Comparison of ENCODE assay signal across 11 cellular contexts in the genomic region with DNA sequence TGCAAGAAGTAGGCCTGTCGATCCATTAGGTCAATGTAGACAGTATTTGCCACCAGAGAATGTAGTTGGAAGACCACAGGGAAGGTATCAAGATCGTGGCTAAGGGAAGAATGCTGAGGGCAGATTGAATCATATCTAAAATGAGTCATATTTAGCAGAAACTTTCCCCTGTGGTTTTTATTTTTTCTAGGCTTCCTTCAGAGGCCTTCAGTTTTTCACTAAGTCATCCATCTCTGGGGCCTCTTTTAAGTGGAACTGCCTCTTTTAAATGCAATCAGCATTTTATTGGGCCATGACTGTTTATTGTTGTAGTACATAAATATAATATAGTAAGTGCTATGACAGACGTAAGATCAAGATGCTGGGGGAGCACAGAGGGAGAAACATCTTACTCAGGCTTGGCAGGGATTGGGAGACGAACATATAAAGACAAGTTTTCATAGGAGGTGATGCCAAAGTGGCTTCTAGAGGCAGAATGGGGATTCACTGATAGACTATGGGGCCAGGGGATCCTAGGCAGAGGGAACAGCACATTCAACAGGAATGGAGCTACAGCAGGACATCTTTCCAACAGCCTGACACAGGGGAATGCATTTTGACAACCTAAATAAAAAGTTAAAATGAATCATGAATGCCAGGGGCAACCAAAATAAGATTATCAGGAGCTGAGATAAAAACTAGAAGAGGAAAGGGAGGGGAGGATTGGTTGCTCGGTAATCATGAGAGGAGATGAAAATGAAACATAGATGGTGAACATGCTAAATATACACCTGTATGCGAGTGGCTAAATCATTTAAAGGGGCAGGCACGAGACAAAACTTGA. TPM values are rescaled to one million over a fixed set of nuclear protein-coding genes. Genes with fewer than 3 reads are reported as not detected.
DNase-seq lines count a peak whose midpoint lies in the region; ATAC-seq and TF ChIP-seq lines count a peak whose summit lies in the region.
"Had no signal": no experiment of that assay in that cellular context is flagged by ENCODE, and none has a peak within 500 bp of the region (broad histone marks: within the 10 kb centered on the region; RNA-seq: fewer than 3 reads in every experiment).

No MANE protein-coding gene starts in this region.

- H3K4me1 ChIP-seq in adipocyte (ENCODE audit: control insufficient read depth, insufficient read depth, low read length): peaks cover 14% of the 10 kb centered on the region
- no peaks in the 10 kb centered on the region for H3K4me1 ChIP-seq in spleen
- H3K4me1 ChIP-seq: uterus had no signal

- H3K36me3 ChIP-seq in adipocyte (ENCODE audit: control insufficient read depth, insufficient read depth, low read length, severe bottlenecking): no peaks in the 10 kb centered on the region
- no peaks in the 10 kb centered on the region for H3K36me3 ChIP-seq in spleen
- H3K36me3 ChIP-seq: uterus had no signal

- no peak overlapping the region for H3K4me3 Mint-ChIP-seq in activated naive CD4-positive, alpha-beta T cell treated with anti-CD3 and anti-CD28 coated beads for 36 hours
- H3K4me3 Mint-ChIP-seq in activated naive CD4-positive, alpha-beta T cell treated with anti-CD3 and anti-CD28 coated beads, Interleukin-2, amount 10 ng/mL, durations not matched to agents 7 days and 5 days: no peak overlapping the region

- H3K4me3 ChIP-seq in adipocyte (ENCODE audit: low read length) (no peak overlapping the region), spleen (no peak overlapping the region)
- H3K4me3 ChIP-seq: uterus had no signal

- peak overlapping the region; percentile 35 for H3K9ac ChIP-seq in adipocyte (ENCODE audit: low read length)

- H3K27me3 Mint-ChIP-seq in activated naive CD4-positive, alpha-beta T cell treated with anti-CD3 and anti-CD28 coated beads for 36 hours (ENCODE audit: low read depth): peaks cover 14% of the 10 kb centered on the region
- peaks cover 8% of the 10 kb centered on the region for H3K27me3 Mint-ChIP-seq in activated naive CD4-positive, alpha-beta T cell treated with anti-CD3 and anti-CD28 coated beads, Interleukin-2, amount 10 ng/mL, durations not matched to agents 7 days and 5 days

- H3K27me3 ChIP-seq in adipocyte (replicated peaks; ENCODE audit: control insufficient read depth, insufficient read depth, low read length) (no peaks in the 10 kb centered on the region), spleen (replicated peaks in 1 of 7) (no peaks in the 10 kb centered on the region)
- H3K27me3 ChIP-seq: uterus had no signal

- H3K9me3 ChIP-seq in adipocyte (ENCODE audit: control insufficient read depth, low read length): peaks cover 3% of the 10 kb centered on the region
- H3K9me3 ChIP-seq in spleen: no peaks in the 10 kb centered on the region
- H3K9me3 ChIP-seq: uterus had no signal

- no peak for TF ChIP-seq POLR2A in spleen (IDR thresholded peaks at IDR 0.05)

- no peak for DNase-seq in activated naive CD4-positive, alpha-beta T cell treated with anti-CD3 and anti-CD28 coated beads for 36 hours
- no peak for DNase-seq in activated naive CD4-positive, alpha-beta T cell treated with anti-CD3 and anti-CD28 coated beads, Interleukin-2, amount 10 ng/mL, durations not matched to agents 7 days and 5 days
- DNase-seq in adipocyte (ENCODE audit: low read depth): peak; percentile 82
- DNase-seq in stimulated activated naive CD8-positive, alpha-beta T cell treated with anti-CD3 and anti-CD28 coated beads, Interleukin-15, Interleukin-2, amounts not matched to agents 100 U/mL and 50 U/mL, for 24 hours: no peak
- no peak for DNase-seq in GM19240 (ENCODE audit: insufficient read length, low spot score)
- no peak for DNase-seq in spleen
- no peak for DNase-seq in NAMALWA (ENCODE audit: low spot score)
- DNase-seq: COR-L47, NCI-H1436 treated with DMSO at 0.1 percent for 48 hours, uterus had no signal

- ATAC-seq in HG03354 (IDR thresholded peaks at IDR 0.05; ENCODE audit: poor library complexity, severe bottlenecking, unreplicated experiment): peak; percentile 80
- peak; percentile 94 for ATAC-seq in stimulated activated naive CD8-positive, alpha-beta T cell treated with anti-CD3 and anti-CD28 coated beads, Interleukin-15, Interleukin-2, amounts not matched to agents 100 U/mL and 50 U/mL, for 24 hours

- WGBS in spleen, 5 donors: 62 to 74% (median 70%) methylated on average over 7 of the region's 7 CpGs

- H3K27ac Mint-ChIP-seq in activated naive CD4-positive, alpha-beta T cell treated with anti-CD3 and anti-CD28 coated beads for 36 hours: peak overlapping the region; percentile 22
- H3K27ac Mint-ChIP-seq in activated naive CD4-positive, alpha-beta T cell treated with anti-CD3 and anti-CD28 coated beads, Interleukin-2, amount 10 ng/mL, durations not matched to agents 7 days and 5 days: no peak overlapping the region

- intact Hi-C loops in activated naive CD4-positive, alpha-beta T cell treated with anti-CD3 and anti-CD28 coated beads for 36 hours (cut with micrococcal nuclease): loop anchor here (5.0 kb wide), 1 partner anchor 51 kb away; no protein-coding TSS in a partner anchor
- intact Hi-C loops in spleen (cut with DNase I; ENCODE audit: low total_unique reads): no loop called here

- H3K4me1 Mint-ChIP-seq in activated naive CD4-positive, alpha-beta T cell treated with anti-CD3 and anti-CD28 coated beads for 36 hours (ENCODE audit: low read depth): peaks cover 11% of the 10 kb centered on the region
- H3K4me1 Mint-ChIP-seq in activated naive CD4-positive, alpha-beta T cell treated with anti-CD3 and anti-CD28 coated beads, Interleukin-2, amount 10 ng/mL, durations not matched to agents 7 days and 5 days: peaks cover 8% of the 10 kb centered on the region

- H3K36me3 Mint-ChIP-seq in activated naive CD4-positive, alpha-beta T cell treated with anti-CD3 and anti-CD28 coated beads for 36 hours (ENCODE audit: low read depth): no peaks in the 10 kb centered on the region
- no peaks in the 10 kb centered on the region for H3K36me3 Mint-ChIP-seq in activated naive CD4-positive, alpha-beta T cell treated with anti-CD3 and anti-CD28 coated beads, Interleukin-2, amount 10 ng/mL, durations not matched to agents 7 days and 5 days

- H3K9me3 Mint-ChIP-seq in activated naive CD4-positive, alpha-beta T cell treated with anti-CD3 and anti-CD28 coated beads for 36 hours: no peaks in the 10 kb centered on the region
- no peaks in the 10 kb centered on the region for H3K9me3 Mint-ChIP-seq in activated naive CD4-positive, alpha-beta T cell treated with anti-CD3 and anti-CD28 coated beads, Interleukin-2, amount 10 ng/mL, durations not matched to agents 7 days and 5 days

- no peak overlapping the region for H3K27ac ChIP-seq in spleen
- H3K27ac ChIP-seq: uterus had no signal

- CTCF ChIA-PET in activated naive CD4-positive, alpha-beta T cell treated with anti-CD3 and anti-CD28 coated beads for 36 hours (lab: Charles Lee): no interaction called here
- CTCF ChIA-PET in activated naive CD4-positive, alpha-beta T cell treated with anti-CD3 and anti-CD28 coated beads, Interleukin-2, amount 10 ng/mL, durations not matched to agents 7 days and 5 days (lab: Charles Lee): no interaction called here

- TF ChIP-seq CTCF in spleen (IDR thresholded peaks at IDR 0.05 in 8 of 11, conservative IDR thresholded peaks at IDR 0.05 in 3 of 11): no peak

RNA-seq across cellular contexts. Expression of a gene that starts 20.1 kb away (rescaled TPM):
- total RNA-seq in activated naive CD4-positive, alpha-beta T cell treated with anti-CD3 and anti-CD28 coated beads for 36 hours: not detected
- total RNA-seq in spleen: not detected
- not detected for polyA plus RNA-seq in spleen
- total RNA-seq: uterus had no signal
